Comparison of ENCODE assay signal across 18 cellular contexts in genomic region chrX:69097451-69098236, GRCh38.
"Had no signal": no experiment of that assay in that cellular context is flagged by ENCODE, and none has a peak within 500 bp of the region (broad histone marks: within the 10 kb centered on the region; RNA-seq: fewer than 3 reads in every experiment).

No MANE protein-coding gene starts in this region.

- ATAC-seq: effector memory CD8-positive, alpha-beta T cell; gastrocnemius medialis; mucosa of descending colon; naive thymus-derived CD4-positive, alpha-beta T cell; right cardiac atrium; stimulated activated naive CD8-positive, alpha-beta T cell treated with anti-CD3 and anti-CD28 coated beads, Interleukin-15, Interleukin-2, amounts not matched to agents 100 U/mL and 50 U/mL, for 24 hours; T-cell had no signal

- H3K4me3 Mint-ChIP-seq: activated naive CD8-positive, alpha-beta T cell treated with anti-CD3 and anti-CD28 coated beads for 36 hours; activated T-helper 1 cell treated with anti-CD3 and anti-CD28 coated beads, Interleukin-12 subunit alpha, Interleukin-12 subunit beta, Interleukin-2, Interleukin-4 antibody, amounts not matched to agents 30 ng/mL and 10 ng/mL and 1 ng/mL, durations not matched to agents 14 hours and 24 hours and 36 hours; effector memory CD8-positive, alpha-beta T cell; naive thymus-derived CD4-positive, alpha-beta T cell; T-cell had no signal

- H3K9me3 ChIP-seq: gastrocnemius medialis, left ventricle myocardium inferior, mucosa of descending colon, transverse colon had no signal

- H3K36me3 Mint-ChIP-seq: activated naive CD8-positive, alpha-beta T cell treated with anti-CD3 and anti-CD28 coated beads for 36 hours; naive thymus-derived CD4-positive, alpha-beta T cell; T-cell had no signal

- H3K27ac Mint-ChIP-seq: activated naive CD8-positive, alpha-beta T cell treated with anti-CD3 and anti-CD28 coated beads for 36 hours; activated T-helper 1 cell treated with anti-CD3 and anti-CD28 coated beads, Interleukin-12 subunit alpha, Interleukin-12 subunit beta, Interleukin-2, Interleukin-4 antibody, amounts not matched to agents 30 ng/mL and 10 ng/mL and 1 ng/mL, durations not matched to agents 14 hours and 24 hours and 36 hours; effector memory CD8-positive, alpha-beta T cell; progenitor cell of endocrine pancreas; T-cell had no signal

- DNase-seq: activated CD4-positive, alpha-beta T cell treated with anti-CD3 and anti-CD28 coated beads, Interleukin-2, amount 50 U/mL, for 1 hour; activated naive CD8-positive, alpha-beta T cell treated with anti-CD3 and anti-CD28 coated beads for 36 hours; cerebellar nuclear complex; dermis blood vessel endothelial cell; effector memory CD8-positive, alpha-beta T cell; gastrocnemius medialis; left ventricle myocardium inferior; mucosa of descending colon; naive thymus-derived CD4-positive, alpha-beta T cell; right cardiac atrium; stimulated activated CD4-positive, alpha-beta T cell treated with anti-CD3 and anti-CD28 coated beads, Interleukin-4, amount 100 ng/mL, for 4 hours; stimulated activated naive CD8-positive, alpha-beta T cell treated with anti-CD3 and anti-CD28 coated beads, Interleukin-15, Interleukin-2, amounts not matched to agents 100 U/mL and 50 U/mL, for 24 hours; T-cell; T-helper 9 cell; transverse colon had no signal

- H3K36me3 ChIP-seq: gastrocnemius medialis, left ventricle myocardium inferior, transverse colon had no signal

- H3K4me3 ChIP-seq: gastrocnemius medialis, left ventricle myocardium inferior, mucosa of descending colon, skin epidermis, transverse colon had no signal

- H3K27me3 ChIP-seq: gastrocnemius medialis, transverse colon had no signal

- H3K4me1 Mint-ChIP-seq: activated naive CD8-positive, alpha-beta T cell treated with anti-CD3 and anti-CD28 coated beads for 36 hours; naive thymus-derived CD4-positive, alpha-beta T cell; T-cell had no signal

- H3K27me3 Mint-ChIP-seq: activated naive CD8-positive, alpha-beta T cell treated with anti-CD3 and anti-CD28 coated beads for 36 hours; effector memory CD8-positive, alpha-beta T cell; naive thymus-derived CD4-positive, alpha-beta T cell; progenitor cell of endocrine pancreas had no signal

- H3K27ac ChIP-seq: gastrocnemius medialis, left ventricle myocardium inferior, skin epidermis, transverse colon had no signal

- H3K9me3 Mint-ChIP-seq: activated naive CD8-positive, alpha-beta T cell treated with anti-CD3 and anti-CD28 coated beads for 36 hours; activated T-helper 1 cell treated with anti-CD3 and anti-CD28 coated beads, Interleukin-12 subunit alpha, Interleukin-12 subunit beta, Interleukin-2, Interleukin-4 antibody, amounts not matched to agents 30 ng/mL and 10 ng/mL and 1 ng/mL, durations not matched to agents 14 hours and 24 hours and 36 hours; effector memory CD8-positive, alpha-beta T cell; naive thymus-derived CD4-positive, alpha-beta T cell; T-cell had no signal

- H3K4me1 ChIP-seq: gastrocnemius medialis, left ventricle myocardium inferior, transverse colon had no signal
